ENCODE assay signal across 21 cellular contexts in genomic region chr17:72383053-72383847, GRCh38.
DNase-seq lines count a peak whose midpoint lies in the region; TF ChIP-seq lines count a peak whose summit lies in the region.
"Had no signal": no experiment of that assay in that cellular context is flagged by ENCODE, and none has a peak within 500 bp of the region (broad histone marks: within the 10 kb centered on the region; RNA-seq: fewer than 3 reads in every experiment).

No MANE protein-coding gene starts in this region.

- no peaks in the 10 kb centered on the region for H3K36me3 ChIP-seq in ES-I3 (ENCODE audit: insufficient read depth, low read length)
- no peaks in the 10 kb centered on the region for H3K36me3 ChIP-seq in left ventricle myocardium inferior
- no peaks in the 10 kb centered on the region for H3K36me3 ChIP-seq in neural progenitor cell
- H3K36me3 ChIP-seq: right lobe of liver had no signal

- no peaks in the 10 kb centered on the region for H3K9me3 Mint-ChIP-seq in neural progenitor cell
- H3K9me3 Mint-ChIP-seq: activated T-helper 1 cell treated with anti-CD3 and anti-CD28 coated beads, Interleukin-12 subunit alpha, Interleukin-12 subunit beta, Interleukin-2, Interleukin-4 antibody, amounts not matched to agents 30 ng/mL and 10 ng/mL and 1 ng/mL, durations not matched to agents 14 hours and 24 hours and 36 hours; CD4-positive, CD25-positive, alpha-beta regulatory T cell; mesothelial cell of epicardium; T-helper 2 cell treated with Interferon-gamma antibody and Interleukin-4, amounts not matched to agents 5 μg/mL and 100 μg/mL, for 36 hours had no signal

- H3K79me2 ChIP-seq in neural progenitor cell (ENCODE audit: low read depth): no peaks in the 10 kb centered on the region

- no peak overlapping the region for H3K27ac Mint-ChIP-seq in neural progenitor cell
- H3K27ac Mint-ChIP-seq: activated T-helper 1 cell treated with anti-CD3 and anti-CD28 coated beads, Interleukin-12 subunit alpha, Interleukin-12 subunit beta, Interleukin-2, Interleukin-4 antibody, amounts not matched to agents 30 ng/mL and 10 ng/mL and 1 ng/mL, durations not matched to agents 14 hours and 24 hours and 36 hours; CD4-positive, CD25-positive, alpha-beta regulatory T cell; T-helper 2 cell treated with Interferon-gamma antibody and Interleukin-4, amounts not matched to agents 5 μg/mL and 100 μg/mL, for 36 hours had no signal

- H3F3A ChIP-seq in neural progenitor cell (ENCODE audit: low read depth): peaks cover 21% of the 10 kb centered on the region

- no peaks in the 10 kb centered on the region for H3K9me3 ChIP-seq in ES-I3 (ENCODE audit: control insufficient read depth, insufficient read depth, low read length)
- H3K9me3 ChIP-seq in left ventricle myocardium inferior (replicated peaks): no peaks in the 10 kb centered on the region
- no peaks in the 10 kb centered on the region for H3K9me3 ChIP-seq in neural progenitor cell (ENCODE audit: low read depth)
- H3K9me3 ChIP-seq: right lobe of liver had no signal

- no peaks in the 10 kb centered on the region for H3K36me3 Mint-ChIP-seq in neural progenitor cell
- H3K36me3 Mint-ChIP-seq: CD4-positive, CD25-positive, alpha-beta regulatory T cell; mesothelial cell of epicardium had no signal

- no peaks in the 10 kb centered on the region for H4K20me1 ChIP-seq in neural progenitor cell (ENCODE audit: low read depth)

- H3K27me3 ChIP-seq in left ventricle myocardium inferior (ENCODE audit: low read depth): peaks cover 47% of the 10 kb centered on the region
- H3K27me3 ChIP-seq in neural progenitor cell: no peaks in the 10 kb centered on the region
- H3K27me3 ChIP-seq: right lobe of liver had no signal

- TF ChIP-seq CTCF in left ventricle myocardium inferior (IDR thresholded peaks at IDR 0.05; ENCODE audit: borderline replicate concordance) (no peak), neural progenitor cell (IDR thresholded peaks at IDR 0.05) (no peak)

- H3K4me3 ChIP-seq in left ventricle myocardium inferior: no peak overlapping the region
- no peak overlapping the region for H3K4me3 ChIP-seq in neural progenitor cell
- H3K4me3 ChIP-seq: right lobe of liver had no signal

- H3K27ac ChIP-seq in left ventricle myocardium inferior (replicated peaks): no peak overlapping the region
- H3K27ac ChIP-seq in neural progenitor cell: no peak overlapping the region
- H3K27ac ChIP-seq: right lobe of liver had no signal

- peaks cover 52% of the 10 kb centered on the region for H3K4me1 Mint-ChIP-seq in neural progenitor cell
- H3K4me1 Mint-ChIP-seq: CD4-positive, CD25-positive, alpha-beta regulatory T cell had no signal

- H3K4me1 ChIP-seq in ES-I3 (ENCODE audit: insufficient read depth, low read length) (peaks cover 30% of the 10 kb centered on the region), left ventricle myocardium inferior (peaks cover 10% of the 10 kb centered on the region), neural progenitor cell (peaks cover 45% of the 10 kb centered on the region)
- H3K4me1 ChIP-seq: right lobe of liver had no signal

- peak overlapping the region; percentile 31; the same call in 1 of the 2 replicates for H3K9ac ChIP-seq in ES-I3 (ENCODE audit: low read depth, low read length)
- H3K9ac ChIP-seq in neural progenitor cell: no peak overlapping the region

- peak; percentile 56 for DNase-seq in NCI-H69 (lab: John Stamatoyannopoulos, UW)
- DNase-seq in left ventricle myocardium inferior: peak; percentile 68
- DNase-seq in neural progenitor cell (ENCODE audit: low spot score): peak; percentile 49
- no peak for DNase-seq in NCI-H1092 (lab: John Stamatoyannopoulos, UW)
- no peak for DNase-seq in OCI-M1 (lab: John Stamatoyannopoulos, UW)
- DNase-seq in NCI-H524 treated with DMSO at 0.1 percent for 48 hours (lab: John Stamatoyannopoulos, UW): no peak
- no peak for DNase-seq in T1000 (lab: John Stamatoyannopoulos, UW)
- DNase-seq: caudate nucleus; CD4-positive, CD25-positive, alpha-beta regulatory T cell; DMS53; effector memory CD4-positive, alpha-beta T cell; NCI-H1930; NCI-H510A; right lobe of liver; SHP77; stimulated activated naive CD8-positive, alpha-beta T cell treated with anti-CD3 and anti-CD28 coated beads, Interleukin-15, Interleukin-2, amounts not matched to agents 100 U/mL and 50 U/mL, for 24 hours; trophoblast cell had no signal

- intact Hi-C loops in left ventricle myocardium inferior (cut with micrococcal nuclease): no loop called here

- H3K4me3 Mint-ChIP-seq in neural progenitor cell: no peak overlapping the region
- H3K4me3 Mint-ChIP-seq: activated T-helper 1 cell treated with anti-CD3 and anti-CD28 coated beads, Interleukin-12 subunit alpha, Interleukin-12 subunit beta, Interleukin-2, Interleukin-4 antibody, amounts not matched to agents 30 ng/mL and 10 ng/mL and 1 ng/mL, durations not matched to agents 14 hours and 24 hours and 36 hours; CD4-positive, CD25-positive, alpha-beta regulatory T cell; mesothelial cell of epicardium; T-helper 2 cell treated with Interferon-gamma antibody and Interleukin-4, amounts not matched to agents 5 μg/mL and 100 μg/mL, for 36 hours had no signal

- no peak overlapping the region for H2AFZ ChIP-seq in neural progenitor cell (replicated peaks)

- H3K27me3 Mint-ChIP-seq in neural progenitor cell (ENCODE audit: insufficient read depth, low read depth): peaks cover 6% of the 10 kb centered on the region

- H3K4me2 ChIP-seq in neural progenitor cell: no peak overlapping the region

Comparison
In these comparisons a context has a peak if more than half of its experiments do, and no peak if none do; other contexts are left out.
1. DNase-seq: peak in NCI-H69 (single experiment), left ventricle myocardium inferior (single experiment) and neural progenitor cell (single experiment); none in NCI-H1092 (single experiment), OCI-M1 (single experiment), NCI-H524 treated with DMSO at 0.1 percent for 48 hours (single experiment) and T1000 (single experiment).